In the genomic region with DNA sequence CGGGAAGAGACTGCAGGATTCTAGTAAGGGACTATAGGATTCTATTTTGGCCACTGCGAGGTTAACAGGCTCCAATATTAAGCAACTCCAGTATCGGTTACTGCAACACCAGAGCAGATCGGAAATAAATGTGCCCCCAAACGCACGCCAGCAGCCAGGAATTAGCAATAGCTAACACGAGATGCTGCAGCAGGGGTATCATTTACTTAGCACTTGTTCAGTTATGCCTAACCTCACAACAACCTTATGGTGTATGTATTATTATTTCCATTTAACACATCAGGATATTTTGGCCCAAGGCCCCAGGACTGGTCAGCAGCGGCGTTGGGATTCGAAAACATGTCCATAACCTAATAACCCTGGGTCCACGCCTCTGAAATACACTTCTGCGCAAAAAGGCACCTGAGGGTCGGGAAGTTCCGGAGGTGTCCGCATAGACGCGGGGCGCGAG, we compare ENCODE assay signal across 8 cellular contexts. TPM values are rescaled to one million over a fixed set of nuclear protein-coding genes. Genes with fewer than 3 reads are reported as not detected.
A peak's percentile ranks its signal among the peaks of the same experiment; 100 is the strongest.
DNase-seq lines count a peak whose midpoint lies in the region; ATAC-seq, FAIRE-seq and TF ChIP-seq lines count a peak whose summit lies in the region.

No MANE protein-coding gene starts in this region.

- no peaks in the 10 kb centered on the region for H3F3A ChIP-seq in Loucy (ENCODE audit: low read depth)

- intact Hi-C loops in activated T-helper 1 cell treated with anti-CD3 and anti-CD28 coated beads, Interleukin-12 subunit alpha, Interleukin-12 subunit beta, Interleukin-2, Interleukin-4 antibody, amounts not matched to agents 30 ng/mL and 10 ng/mL and 1 ng/mL, durations not matched to agents 14 hours and 24 hours and 36 hours (cut with micrococcal nuclease), result loop anchor here (1.0 to 10.0 kb wide), 11 partner anchors 53 to 662 kb away; a partner anchor contains a TSS
- intact Hi-C loops in heart left ventricle (cut with DNase I), result loop anchor here in 9 of 10 donors (1.0 to 10.0 kb wide), 12 partner anchors 59 to 239 kb away; a partner anchor contains a TSS

- peak overlapping the region; percentile 80 for H2AFZ ChIP-seq in Loucy (ENCODE audit: low read length)

- no peaks in the 10 kb centered on the region for H3K36me3 ChIP-seq in CD4-positive, CD25-positive, alpha-beta regulatory T cell (ENCODE audit: control insufficient read depth, insufficient read depth, low read length)
- H3K36me3 ChIP-seq in Loucy (ENCODE audit: insufficient read depth, low read length) (no peaks in the 10 kb centered on the region), heart left ventricle (no peaks in the 10 kb centered on the region)

- TF ChIP-seq CTCF in Loucy (conservative IDR thresholded peaks at IDR 0.05; ENCODE audit: low read length) (no peak), heart left ventricle (IDR thresholded peaks at IDR 0.05) (no peak), progenitor cell of endocrine pancreas (IDR thresholded peaks at IDR 0.05; ENCODE audit: unreplicated experiment) (no peak), D721Med (IDR thresholded peaks at IDR 0.05; ENCODE audit: insufficient read depth, missing control alignments) (no peak)

- H3K36me3 Mint-ChIP-seq in CD4-positive, CD25-positive, alpha-beta regulatory T cell, result peaks cover 16% of the 10 kb centered on the region
- H3K36me3 Mint-ChIP-seq in activated T-helper 1 cell treated with anti-CD3 and anti-CD28 coated beads, Interleukin-12 subunit alpha, Interleukin-12 subunit beta, Interleukin-2, Interleukin-4 antibody, amounts not matched to agents 30 ng/mL and 10 ng/mL and 1 ng/mL, durations not matched to agents 14 hours and 24 hours and 36 hours (ENCODE audit: low read depth), result peaks cover 4% of the 10 kb centered on the region
- peaks cover 13% of the 10 kb centered on the region for H3K36me3 Mint-ChIP-seq in progenitor cell of endocrine pancreas (ENCODE audit: insufficient read depth)

- peaks cover 5% of the 10 kb centered on the region for H3K27me3 Mint-ChIP-seq in CD4-positive, CD25-positive, alpha-beta regulatory T cell
- H3K27me3 Mint-ChIP-seq in activated T-helper 1 cell treated with anti-CD3 and anti-CD28 coated beads, Interleukin-12 subunit alpha, Interleukin-12 subunit beta, Interleukin-2, Interleukin-4 antibody, amounts not matched to agents 30 ng/mL and 10 ng/mL and 1 ng/mL, durations not matched to agents 14 hours and 24 hours and 36 hours (ENCODE audit: insufficient read depth), result no peaks in the 10 kb centered on the region
- no peaks in the 10 kb centered on the region for H3K27me3 Mint-ChIP-seq in progenitor cell of endocrine pancreas

- TF ChIP-seq POLR2A in heart left ventricle (IDR thresholded peaks at IDR 0.05), result no peak

- peak overlapping the region; percentile 75 for H3K27ac ChIP-seq in CD4-positive, CD25-positive, alpha-beta regulatory T cell (ENCODE audit: insufficient read depth, low read length, poor library complexity, severe bottlenecking)
- H3K27ac ChIP-seq in heart left ventricle, result peak overlapping the region; percentile 77 to 99 (median 96)

- DNase-seq in CD4-positive, CD25-positive, alpha-beta regulatory T cell, result no peak
- DNase-seq in activated T-helper 1 cell treated with anti-CD3 and anti-CD28 coated beads, Interleukin-12 subunit alpha, Interleukin-12 subunit beta, Interleukin-2, Interleukin-4 antibody, amounts not matched to agents 30 ng/mL and 10 ng/mL and 1 ng/mL, durations not matched to agents 14 hours and 24 hours and 36 hours (ENCODE audit: low spot score), result no peak
- no peak for DNase-seq in heart left ventricle
- no peak for DNase-seq in progenitor cell of endocrine pancreas (ENCODE audit: low spot score, unreplicated experiment)
- no peak for DNase-seq in D721Med (ENCODE audit: insufficient read length, low spot score)
- no peak for DNase-seq in A172 (ENCODE audit: low spot score)

- peaks cover 18 to 39% (median 32%) of the 10 kb centered on the region in 4 donors for H3K4me1 Mint-ChIP-seq in CD4-positive, CD25-positive, alpha-beta regulatory T cell
- H3K4me1 Mint-ChIP-seq in activated T-helper 1 cell treated with anti-CD3 and anti-CD28 coated beads, Interleukin-12 subunit alpha, Interleukin-12 subunit beta, Interleukin-2, Interleukin-4 antibody, amounts not matched to agents 30 ng/mL and 10 ng/mL and 1 ng/mL, durations not matched to agents 14 hours and 24 hours and 36 hours (ENCODE audit: low read depth), result peaks cover 22% of the 10 kb centered on the region
- H3K4me1 Mint-ChIP-seq in progenitor cell of endocrine pancreas (ENCODE audit: low read depth), result peaks cover 12% of the 10 kb centered on the region

- no peaks in the 10 kb centered on the region for H3K27me3 ChIP-seq in CD4-positive, CD25-positive, alpha-beta regulatory T cell (ENCODE audit: control insufficient read depth, insufficient read depth, low read length)
- H3K27me3 ChIP-seq in Loucy (ENCODE audit: insufficient read depth, low read length, poor library complexity, severe bottlenecking), result no peaks in the 10 kb centered on the region
- H3K27me3 ChIP-seq in heart left ventricle, result no peaks in the 10 kb centered on the region

- H3K4me1 ChIP-seq in CD4-positive, CD25-positive, alpha-beta regulatory T cell (ENCODE audit: control insufficient read depth, insufficient read depth, low read length, poor library complexity, severe bottlenecking), result peaks cover 25% of the 10 kb centered on the region
- H3K4me1 ChIP-seq in Loucy (ENCODE audit: insufficient read depth, low read length, poor library complexity, severe bottlenecking), result peaks cover 16% of the 10 kb centered on the region
- H3K4me1 ChIP-seq in heart left ventricle, result peaks cover 0 to 33% (median 10%) of the 10 kb centered on the region in 12 donors

- H3K9me3 Mint-ChIP-seq in CD4-positive, CD25-positive, alpha-beta regulatory T cell, result peaks cover 0 to 3% (median 0%) of the 10 kb centered on the region in 7 donors
- no peaks in the 10 kb centered on the region for H3K9me3 Mint-ChIP-seq in activated T-helper 1 cell treated with anti-CD3 and anti-CD28 coated beads, Interleukin-12 subunit alpha, Interleukin-12 subunit beta, Interleukin-2, Interleukin-4 antibody, amounts not matched to agents 30 ng/mL and 10 ng/mL and 1 ng/mL, durations not matched to agents 14 hours and 24 hours and 36 hours
- no peaks in the 10 kb centered on the region for H3K9me3 Mint-ChIP-seq in progenitor cell of endocrine pancreas (ENCODE audit: low read depth)

- H3K9me3 ChIP-seq in CD4-positive, CD25-positive, alpha-beta regulatory T cell (ENCODE audit: control insufficient read depth in 2 of 2, low read length in 2 of 2), result no peaks in the 10 kb centered on the region
- H3K9me3 ChIP-seq in Loucy (ENCODE audit: insufficient read depth, low read depth, low read length), result no peaks in the 10 kb centered on the region
- no peaks in the 10 kb centered on the region for H3K9me3 ChIP-seq in heart left ventricle

- ATAC-seq in CD4-positive, CD25-positive, alpha-beta regulatory T cell (ENCODE audit: low read depth in 2 of 2), result no peak
- ATAC-seq in GM19452 (IDR thresholded peaks at IDR 0.05; ENCODE audit: unreplicated experiment), result peak; percentile 13
- ATAC-seq in heart left ventricle, result peak in 3 of 4 donors; percentile 2 to 8 (median 7)

- FAIRE-seq in D721Med (lab: Jason Lieb, UNC), result no peak

- peak overlapping the region; percentile 88 to 99 (median 90) for H3K27ac Mint-ChIP-seq in CD4-positive, CD25-positive, alpha-beta regulatory T cell
- peak overlapping the region; percentile 81 for H3K27ac Mint-ChIP-seq in activated T-helper 1 cell treated with anti-CD3 and anti-CD28 coated beads, Interleukin-12 subunit alpha, Interleukin-12 subunit beta, Interleukin-2, Interleukin-4 antibody, amounts not matched to agents 30 ng/mL and 10 ng/mL and 1 ng/mL, durations not matched to agents 14 hours and 24 hours and 36 hours
- H3K27ac Mint-ChIP-seq in progenitor cell of endocrine pancreas, result peak overlapping the region; percentile 92

- H3K4me2 ChIP-seq in Loucy (ENCODE audit: low read depth, low read length, poor library complexity, severe bottlenecking), result peak overlapping the region; percentile 79

- peak overlapping the region; percentile 89 to 93 (median 90) for H3K4me3 Mint-ChIP-seq in CD4-positive, CD25-positive, alpha-beta regulatory T cell
- peak overlapping the region; percentile 93 for H3K4me3 Mint-ChIP-seq in activated T-helper 1 cell treated with anti-CD3 and anti-CD28 coated beads, Interleukin-12 subunit alpha, Interleukin-12 subunit beta, Interleukin-2, Interleukin-4 antibody, amounts not matched to agents 30 ng/mL and 10 ng/mL and 1 ng/mL, durations not matched to agents 14 hours and 24 hours and 36 hours
- H3K4me3 Mint-ChIP-seq in progenitor cell of endocrine pancreas (ENCODE audit: low read depth), result peak overlapping the region; percentile 83

- H3K4me3 ChIP-seq in CD4-positive, CD25-positive, alpha-beta regulatory T cell (ENCODE audit: low read depth, low read length), result peak overlapping the region; percentile 95
- H3K4me3 ChIP-seq in Loucy (ENCODE audit: low read length, poor library complexity, severe bottlenecking) (peak overlapping the region; percentile 88), heart left ventricle (peak overlapping the region; percentile 86 to 100 (median 96))

- peak overlapping the region; percentile 94 for H3K9ac ChIP-seq in Loucy (ENCODE audit: low read depth, low read length, poor library complexity, severe bottlenecking)

- H4K20me1 ChIP-seq in Loucy (ENCODE audit: insufficient read depth, low read length, poor library complexity, severe bottlenecking), result peaks cover 30% of the 10 kb centered on the region

- 0 to 1% (median 1%) methylated on average over 15 to 19 of the region's 19 CpGs for WGBS in heart left ventricle, 4 donors

- H3K9me2 ChIP-seq in Loucy (replicated peaks; ENCODE audit: low read depth, low read length), result no peaks in the 10 kb centered on the region

- peaks cover 55% of the 10 kb centered on the region for H3K79me2 ChIP-seq in Loucy (ENCODE audit: insufficient read depth, low read length)

RNA-seq across cellular contexts. Expression of a gene that starts 0.8 kb away (rescaled TPM):
- 29.2 TPM for total RNA-seq in CD4-positive, CD25-positive, alpha-beta regulatory T cell
- polyA plus RNA-seq in CD4-positive, CD25-positive, alpha-beta regulatory T cell, result 10 to 100 TPM; 10.3 to 16.4 (median 13.3) TPM
- 19.3 and 22.0 TPM in 2 replicates for total RNA-seq in activated T-helper 1 cell treated with anti-CD3 and anti-CD28 coated beads, Interleukin-12 subunit alpha, Interleukin-12 subunit beta, Interleukin-2, Interleukin-4 antibody, amounts not matched to agents 30 ng/mL and 10 ng/mL and 1 ng/mL, durations not matched to agents 14 hours and 24 hours and 36 hours
- 10 to 100 TPM; 23.4 to 38.1 (median 29.4) TPM for total RNA-seq in heart left ventricle
- polyA plus RNA-seq in heart left ventricle, result 10 to 100 TPM in 1 of 2 donors, 1 to 10 TPM in 1; 6.9 to 30.5 TPM
- 18.3 and 23.7 TPM in 2 replicates for total RNA-seq in progenitor cell of endocrine pancreas
- 11.6 and 12.1 TPM in 2 replicates for total RNA-seq in A172 (2014; rRNA removed; shearing (Covaris generic))

Comparison
In these comparisons a context has a peak if more than half of its experiments do, and no peak if none do; other contexts are left out.
1. ATAC-seq: peak in GM19452 (single experiment) and heart left ventricle (3 of 4); none in CD4-positive, CD25-positive, alpha-beta regulatory T cell (0 of 2).
2. Peak in every context shown above with its lines, with median percentiles within 50 percentile points of each other: H3K4me3 ChIP-seq, H3K27ac Mint-ChIP-seq and H3K4me3 Mint-ChIP-seq.